9 cellular contexts compared by ENCODE assay signal in the genomic region with DNA sequence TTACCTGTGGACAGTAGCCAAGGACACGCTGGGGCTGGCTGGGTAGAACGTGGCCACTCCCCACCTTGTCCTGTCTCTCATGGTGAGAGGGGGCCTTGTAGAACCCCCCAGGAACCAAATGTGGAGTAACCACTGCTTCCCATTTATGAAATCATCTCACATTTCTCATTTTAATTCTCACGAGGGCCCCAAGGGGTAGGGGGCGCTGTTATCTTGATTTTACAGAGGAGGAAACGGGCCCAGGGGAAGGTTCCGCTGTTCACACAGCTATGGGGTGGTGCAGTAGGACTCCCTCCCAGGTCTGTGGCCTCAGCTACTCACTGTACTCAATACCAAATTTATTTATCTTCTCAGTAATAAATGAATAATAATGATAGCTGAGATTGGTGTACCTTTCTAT. TPM values are rescaled to one million over a fixed set of nuclear protein-coding genes. Genes with fewer than 3 reads are reported as not detected.
DNase-seq lines count a peak whose midpoint lies in the region; ATAC-seq, FAIRE-seq and TF ChIP-seq lines count a peak whose summit lies in the region.
"Had no signal": no experiment of that assay in that cellular context is flagged by ENCODE, and none has a peak within 500 bp of the region (broad histone marks: within the 10 kb centered on the region; RNA-seq: fewer than 3 reads in every experiment).

No MANE protein-coding gene starts in this region.

- H3K9me2 ChIP-seq in SU-DHL-6 (replicated peaks; ENCODE audit: insufficient read depth, low read length), result no peaks in the 10 kb centered on the region

- H3K27ac ChIP-seq in SU-DHL-6 (ENCODE audit: low read depth, low read length), result no peak overlapping the region
- H3K27ac ChIP-seq in keratinocyte (ENCODE audit: control insufficient read depth, insufficient read depth, low read length), result no peak overlapping the region

- H3K9ac ChIP-seq in SU-DHL-6 (ENCODE audit: low read length) (no peak overlapping the region; the same call in 1 of the 2 replicates), keratinocyte (ENCODE audit: control insufficient read depth, extremely low read depth, insufficient read depth, low read length) (no peak overlapping the region)
- H3K9ac ChIP-seq: BLaER1 treated with 17β-estradiol and CSF1 and Interleukin-3, amounts not matched to agents 10 nM and 100 nM had no signal

- no peaks in the 10 kb centered on the region for H3K9me1 ChIP-seq in keratinocyte (ENCODE audit: control insufficient read depth, extremely low read depth, insufficient read depth, low read length)

- H3K4me3 ChIP-seq in SU-DHL-6 (ENCODE audit: insufficient read depth, low read length, poor library complexity, severe bottlenecking), result no peak overlapping the region
- H3K4me3 ChIP-seq in keratinocyte (ENCODE audit: control insufficient read depth in 2 of 3, extremely low read depth in 1 of 3, insufficient read depth in 2 of 3, low read depth in 1 of 3, low read length in 3 of 3), result no peak overlapping the region
- H3K4me3 ChIP-seq: BLaER1 treated with 17β-estradiol and CSF1 and Interleukin-3, amounts not matched to agents 10 nM and 100 nM had no signal

- peak overlapping the region; percentile 88 for H3K27ac Mint-ChIP-seq in activated naive CD4-positive, alpha-beta T cell treated with anti-CD3 and anti-CD28 coated beads, Interleukin-2, amount 50 U/mL, for 24 hours

- H3K9me3 ChIP-seq in SU-DHL-6 (ENCODE audit: insufficient read depth, low read length) (no peaks in the 10 kb centered on the region), keratinocyte (ENCODE audit: control insufficient read depth, low read depth, low read length) (no peaks in the 10 kb centered on the region)
- H3K9me3 ChIP-seq: BLaER1 treated with 17β-estradiol and CSF1 and Interleukin-3, amounts not matched to agents 10 nM and 100 nM had no signal

- no peaks in the 10 kb centered on the region for H3F3A ChIP-seq in SU-DHL-6 (ENCODE audit: insufficient read depth)

- no peak overlapping the region for H3K4me3 Mint-ChIP-seq in activated naive CD4-positive, alpha-beta T cell treated with anti-CD3 and anti-CD28 coated beads, Interleukin-2, amount 50 U/mL, for 24 hours

- H3K9me3 Mint-ChIP-seq in activated naive CD4-positive, alpha-beta T cell treated with anti-CD3 and anti-CD28 coated beads, Interleukin-2, amount 50 U/mL, for 24 hours, result no peaks in the 10 kb centered on the region

- H4K20me1 ChIP-seq in SU-DHL-6 (ENCODE audit: low read depth, low read length), result no peaks in the 10 kb centered on the region
- H4K20me1 ChIP-seq in keratinocyte (ENCODE audit: control insufficient read depth, extremely low read depth, insufficient read depth, low read length), result no peaks in the 10 kb centered on the region
- H4K20me1 ChIP-seq: BLaER1 treated with 17β-estradiol and CSF1 and Interleukin-3, amounts not matched to agents 10 nM and 100 nM had no signal

- dilution Hi-C loops in keratinocyte (cut with MboI; ENCODE audit: extremely low pct_ligation_motif_present, low sequenced_read_pairs), result no loop called here

- FAIRE-seq in keratinocyte (lab: Jason Lieb, UNC), result no peak

- H3K4me1 Mint-ChIP-seq in activated naive CD4-positive, alpha-beta T cell treated with anti-CD3 and anti-CD28 coated beads, Interleukin-2, amount 50 U/mL, for 24 hours, result peaks cover 47% of the 10 kb centered on the region

- peak; percentile 5 for DNase-seq in NCI-H146 (lab: John Stamatoyannopoulos, UW)
- no peak for DNase-seq in NCI-H146 treated with DMSO at 0.1 percent for 48 hours (lab: John Stamatoyannopoulos, UW; ENCODE audit: unreplicated experiment)
- no peak for DNase-seq in keratinocyte (ENCODE audit: low read depth, low spot score)
- peak; percentile 36 to 41 for DNase-seq in stimulated activated CD8-positive, alpha-beta memory T cell treated with anti-CD3 and anti-CD28 coated beads, Interleukin-15, amount 100 ng/mL, for 48 hours (ENCODE audit: low read depth in 2 of 2)

- H3K36me3 ChIP-seq in SU-DHL-6 (ENCODE audit: low read length) (no peaks in the 10 kb centered on the region), keratinocyte (ENCODE audit: control insufficient read depth in 2 of 2, extremely low read depth in 1 of 2, insufficient read depth in 2 of 2, low read length in 2 of 2) (no peaks in the 10 kb centered on the region)
- H3K36me3 ChIP-seq: BLaER1 treated with 17β-estradiol and CSF1 and Interleukin-3, amounts not matched to agents 10 nM and 100 nM had no signal

- TF ChIP-seq CTCF in SU-DHL-6 (IDR thresholded peaks at IDR 0.05; ENCODE audit: insufficient read depth, low read length, poor library complexity, severe bottlenecking) (peak; percentile 92), keratinocyte (optimal IDR thresholded peaks at IDR 0.05 in 1 of 3, IDR thresholded peaks at IDR 0.05 in 1 of 3, conservative IDR thresholded peaks at IDR 0.05 in 1 of 3; ENCODE audit: extremely low read depth in 1 of 3, insufficient read depth in 2 of 3, low read length in 3 of 3) (peak in 2 of 3 experiments; percentile 27 to 37)

- H3K4me1 ChIP-seq in keratinocyte (ENCODE audit: control insufficient read depth, extremely low read depth, insufficient read depth, low read length), result peaks cover 4% of the 10 kb centered on the region

- peaks cover 3% of the 10 kb centered on the region for H3K27me3 Mint-ChIP-seq in activated naive CD4-positive, alpha-beta T cell treated with anti-CD3 and anti-CD28 coated beads, Interleukin-2, amount 50 U/mL, for 24 hours

- H3K27me3 ChIP-seq in SU-DHL-6 (ENCODE audit: low read length), result no peaks in the 10 kb centered on the region
- H3K27me3 ChIP-seq in keratinocyte (ENCODE audit: control insufficient read depth, extremely low read depth, insufficient read depth, low read length), result peaks cover 6% of the 10 kb centered on the region
- H3K27me3 ChIP-seq: BLaER1 treated with 17β-estradiol and CSF1 and Interleukin-3, amounts not matched to agents 10 nM and 100 nM had no signal

- H3K79me2 ChIP-seq in SU-DHL-6 (ENCODE audit: insufficient read depth, low read length), result no peaks in the 10 kb centered on the region
- H3K79me2 ChIP-seq in keratinocyte (ENCODE audit: control insufficient read depth, insufficient read depth, low read length), result no peaks in the 10 kb centered on the region

- H2AFZ ChIP-seq in SU-DHL-6 (ENCODE audit: low read depth, low read length, severe bottlenecking) (peak overlapping the region; percentile 53), keratinocyte (ENCODE audit: control insufficient read depth, low read length) (no peak overlapping the region)

- H3K4me2 ChIP-seq in SU-DHL-6 (ENCODE audit: low read depth, low read length, poor library complexity, severe bottlenecking) (no peak overlapping the region), keratinocyte (ENCODE audit: control insufficient read depth, extremely low read depth, insufficient read depth, low read depth, low read length) (no peak overlapping the region)

- no peaks in the 10 kb centered on the region for H3K36me3 Mint-ChIP-seq in activated naive CD4-positive, alpha-beta T cell treated with anti-CD3 and anti-CD28 coated beads, Interleukin-2, amount 50 U/mL, for 24 hours

- ATAC-seq in GM21786 (IDR thresholded peaks at IDR 0.05; ENCODE audit: unreplicated experiment) (no peak), HG03460 (IDR thresholded peaks at IDR 0.05; ENCODE audit: unreplicated experiment) (no peak)

RNA-seq across cellular contexts. Expression of a gene that starts 5.5 kb away (rescaled TPM):
- polyA plus RNA-seq in keratinocyte, result 0.51 to 1.3 TPM (median 0.61 TPM) in 3 replicates
- polyA plus RNA-seq in keratinocyte (2011; ENCODE audit: low read depth), result 0.31 TPM
- polyA plus RNA-seq in keratinocyte (2011; cell fraction: cytosol; rRNA removed), result 0.81 and 0.97 TPM in 2 replicates
- polyA plus RNA-seq in keratinocyte (2011; cell fraction: nucleus; rRNA removed), result 1.9 and 2.0 TPM in 2 replicates
- polyA plus RNA-seq in keratinocyte (2012; ENCODE audit: low replicate concordance), result 0.63 and 0.65 TPM in 2 replicates
- 0.67 to 1.5 TPM (median 0.82 TPM) in 3 replicates for polyA minus RNA-seq in keratinocyte
- polyA minus RNA-seq in keratinocyte (2011; cell fraction: cytosol; rRNA and poly(A)+ RNA removed), result not detected
- 1.4 TPM in 2 replicates for polyA minus RNA-seq in keratinocyte (2011; cell fraction: nucleus; rRNA and poly(A)+ RNA removed)

RNA-seq across cellular contexts. Expression of a gene that starts 19.5 kb away (rescaled TPM):
- polyA plus RNA-seq in keratinocyte, result 2.5 to 3.9 TPM (median 3.2 TPM) in 3 replicates
- polyA plus RNA-seq in keratinocyte (2011; ENCODE audit: low read depth), result 1.1 TPM
- polyA plus RNA-seq in keratinocyte (2011; cell fraction: cytosol; rRNA removed), result 2.2 and 2.6 TPM in 2 replicates
- polyA plus RNA-seq in keratinocyte (2011; cell fraction: nucleus; rRNA removed), result 3.0 and 3.4 TPM in 2 replicates
- 2.4 and 3.1 TPM in 2 replicates for polyA plus RNA-seq in keratinocyte (2012; ENCODE audit: low replicate concordance)
- 2.1 to 3.7 TPM (median 2.1 TPM) in 3 replicates for polyA minus RNA-seq in keratinocyte
- polyA minus RNA-seq in keratinocyte (2011; cell fraction: cytosol; rRNA and poly(A)+ RNA removed), result 3.5 TPM
- 2.1 TPM in 2 replicates for polyA minus RNA-seq in keratinocyte (2011; cell fraction: nucleus; rRNA and poly(A)+ RNA removed)

RNA-seq across cellular contexts. Expression of a gene that starts 25.9 kb away (rescaled TPM):
- polyA plus RNA-seq in keratinocyte, result 24.5 to 35.4 TPM (median 30.1 TPM) in 3 replicates
- 14.7 TPM for polyA plus RNA-seq in keratinocyte (2011; ENCODE audit: low read depth)
- polyA plus RNA-seq in keratinocyte (2011; cell fraction: cytosol; rRNA removed), result 18.3 and 28.2 TPM in 2 replicates
- 15.9 and 19.4 TPM in 2 replicates for polyA plus RNA-seq in keratinocyte (2011; cell fraction: nucleus; rRNA removed)
- 19.9 and 22.1 TPM in 2 replicates for polyA plus RNA-seq in keratinocyte (2012; ENCODE audit: low replicate concordance)
- 9.4 to 11.7 TPM (median 10.8 TPM) in 3 replicates for polyA minus RNA-seq in keratinocyte
- 13.2 TPM for polyA minus RNA-seq in keratinocyte (2011; cell fraction: cytosol; rRNA and poly(A)+ RNA removed)
- 5.4 and 10.9 TPM in 2 replicates for polyA minus RNA-seq in keratinocyte (2011; cell fraction: nucleus; rRNA and poly(A)+ RNA removed)

Comparison
In these comparisons a context has a peak if more than half of its experiments do, and no peak if none do; other contexts are left out.
1. DNase-seq: peak in NCI-H146 (single experiment) and stimulated activated CD8-positive, alpha-beta memory T cell treated with anti-CD3 and anti-CD28 coated beads, Interleukin-15, amount 100 ng/mL, for 48 hours (2 of 2); none in NCI-H146 treated with DMSO at 0.1 percent for 48 hours (single experiment) and keratinocyte (single experiment).